ENCODE assay signal across 8 cellular contexts in the genomic region with DNA sequence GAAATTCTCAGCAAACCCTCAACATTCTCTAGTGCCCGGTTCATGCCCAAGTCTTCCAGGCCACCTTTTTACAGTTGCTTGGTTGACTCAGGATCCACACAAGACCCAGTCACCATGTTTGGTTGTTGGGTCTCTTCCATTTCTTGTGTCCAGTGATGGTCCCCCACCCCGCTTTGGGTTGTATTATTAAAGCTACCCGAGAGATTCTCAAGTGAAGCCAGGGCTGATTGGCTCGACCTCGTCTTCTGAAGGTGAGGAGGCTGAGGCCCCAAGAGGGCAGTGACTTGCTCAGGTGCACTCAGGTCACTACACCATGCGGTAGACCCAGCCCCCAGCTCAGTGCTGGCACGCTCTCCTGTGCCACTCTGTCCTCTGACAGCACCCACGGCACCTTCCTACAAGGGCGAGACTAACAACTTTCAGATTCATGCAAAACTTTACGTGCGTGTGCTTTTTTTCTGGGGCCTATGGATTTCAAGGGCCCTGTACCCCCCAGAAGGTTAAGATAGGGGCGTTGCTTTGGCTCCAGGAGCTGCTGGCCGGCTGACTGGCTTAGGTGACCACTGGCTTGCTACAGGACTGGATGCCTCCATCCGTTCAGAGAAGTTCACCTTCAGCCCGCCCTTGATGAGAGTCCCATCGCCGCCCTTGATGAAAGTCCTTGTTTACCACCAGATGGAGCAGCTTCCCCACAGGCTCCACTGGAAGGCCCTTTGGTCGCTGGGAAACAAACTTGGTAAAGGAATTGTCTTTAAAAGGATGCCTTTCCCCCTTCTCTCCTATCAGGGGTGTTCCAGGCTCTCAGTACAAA. TPM values are rescaled to one million over a fixed set of nuclear protein-coding genes. Genes with fewer than 3 reads are reported as not detected.
DNase-seq lines count a peak whose midpoint lies in the region; ATAC-seq and TF ChIP-seq lines count a peak whose summit lies in the region.

No MANE protein-coding gene starts in this region.

- H3K9me3 ChIP-seq in Caco-2 (no peaks in the 10 kb centered on the region), SJCRH30 (replicated peaks) (no peaks in the 10 kb centered on the region), neuronal stem cell (replicated peaks in 1 of 2; ENCODE audit: control insufficient read depth in 2 of 2, insufficient read depth in 1 of 2, low read depth in 1 of 2, low read length in 2 of 2) (no peaks in the 10 kb centered on the region)

- H2AFZ ChIP-seq in neuronal stem cell (ENCODE audit: low read length) = peak overlapping the region; percentile 70

- POLR2A ChIA-PET in Caco-2 (lab: Charles Lee) = no interaction called here

- no peaks in the 10 kb centered on the region for H3K27me3 ChIP-seq in Caco-2 (replicated peaks; ENCODE audit: control insufficient read depth, insufficient read depth, low read length)
- H3K27me3 ChIP-seq in SJCRH30 = no peaks in the 10 kb centered on the region
- no peaks in the 10 kb centered on the region for H3K27me3 ChIP-seq in neuronal stem cell (ENCODE audit: control insufficient read depth in 3 of 3, insufficient read depth in 3 of 3, low read depth in 1 of 3, low read length in 3 of 3)

- no peak overlapping the region for H3K9ac ChIP-seq in neuronal stem cell (ENCODE audit: low read depth, low read length, poor library complexity)

- BruUV-seq in Caco-2 (replicated peaks; lab: Mats Ljungman, UMichigan) = no TSS peak

- CTCF ChIA-PET in Caco-2 (lab: Charles Lee) = interaction anchor here (0.7 to 1.7 kb wide), 7 partner anchors 37 to 409 kb away, joined by 3 to 11 read pairs (median 4); a partner anchor contains a TSS

- H3K36me3 ChIP-seq in Caco-2 (ENCODE audit: control insufficient read depth, insufficient read depth, low read length) (no peaks in the 10 kb centered on the region), SJCRH30 (no peaks in the 10 kb centered on the region), neuronal stem cell (replicated peaks in 1 of 2; ENCODE audit: control insufficient read depth in 2 of 2, insufficient read depth in 2 of 2, low read length in 2 of 2) (no peaks in the 10 kb centered on the region)

- TF ChIP-seq CTCF in Caco-2 (IDR thresholded peaks at IDR 0.05; ENCODE audit: insufficient read depth in 1 of 2, low read depth in 1 of 2, low read length in 1 of 2, severe bottlenecking in 1 of 2, unreplicated experiment in 1 of 2) (peak; percentile 76 to 83), fibroblast of mammary gland (conservative IDR thresholded peaks at IDR 0.05; ENCODE audit: control insufficient read depth, insufficient read depth, low read depth, low read length) (peak; percentile 91)

- H3K79me1 ChIP-seq in neuronal stem cell (ENCODE audit: low read depth, low read length) = no peaks in the 10 kb centered on the region

- H2BK15ac ChIP-seq in neuronal stem cell (ENCODE audit: low read length) = peak overlapping the region; percentile 76

- no peaks in the 10 kb centered on the region for H3K27me3 Mint-ChIP-seq in Caco-2 (ENCODE audit: insufficient read depth, unreplicated experiment)

- intact Hi-C loops in Caco-2 (cut with micrococcal nuclease; ENCODE audit: unreplicated experiment) = loop anchor here (1.0 to 10.0 kb wide), 6 partner anchors 66 to 414 kb away; a partner anchor contains a TSS

- no peak overlapping the region for H3K14ac ChIP-seq in neuronal stem cell (ENCODE audit: low read length)

- peak overlapping the region; percentile 92 for H2BK12ac ChIP-seq in neuronal stem cell (ENCODE audit: low read length)

- H3K9me3 Mint-ChIP-seq in Caco-2 (ENCODE audit: unreplicated experiment) = no peaks in the 10 kb centered on the region

- no peak overlapping the region for H3K4me3 ChIP-seq in Caco-2 (ENCODE audit: low read depth, low read length)
- H3K4me3 ChIP-seq in SJCRH30 = no peak overlapping the region
- no peak overlapping the region for H3K4me3 ChIP-seq in fibroblast of mammary gland (ENCODE audit: control insufficient read depth, low read depth, low read length)
- no peak overlapping the region for H3K4me3 ChIP-seq in neuronal stem cell (ENCODE audit: low read length in 2 of 2)

- WGBS in neuronal stem cell (ENCODE audit: extremely low coverage in 2 of 2, insufficient read length in 2 of 2, insufficient replicate concordance in 1 of 2), 2 donors = no CpG with 5 or more reads among the region's 18 CpGs

- no peak overlapping the region for H3K4me3 Mint-ChIP-seq in Caco-2 (ENCODE audit: unreplicated experiment)

- H3K36me3 Mint-ChIP-seq in Caco-2 (ENCODE audit: insufficient read depth, unreplicated experiment) = no peaks in the 10 kb centered on the region

- no peak overlapping the region for H3K23ac ChIP-seq in neuronal stem cell (ENCODE audit: low read depth, low read length, poor library complexity)

- peak overlapping the region; percentile 4 for H2BK120ac ChIP-seq in neuronal stem cell (ENCODE audit: low read depth, low read length)

- ATAC-seq in HG03196 (IDR thresholded peaks at IDR 0.05; ENCODE audit: unreplicated experiment) (no peak), GM18505 (IDR thresholded peaks at IDR 0.05; ENCODE audit: unreplicated experiment) (no peak)

- no peak overlapping the region for H3K4ac ChIP-seq in neuronal stem cell (ENCODE audit: low read length)

- peak overlapping the region; percentile 84 for H3K18ac ChIP-seq in neuronal stem cell (ENCODE audit: low read length)

- TF ChIP-seq POLR2A in GM18505 (IDR thresholded peaks at IDR 0.05; ENCODE audit: borderline replicate concordance, extremely low read depth, insufficient read depth, insufficient read length) = no peak

- H3K4me2 ChIP-seq in neuronal stem cell (ENCODE audit: insufficient read depth, low read length, poor library complexity, severe bottlenecking) = no peak overlapping the region

- peak; percentile 70 to 73 for DNase-seq in Caco-2
- peak; percentile 49 for DNase-seq in HPDE6-E6E7 (ENCODE audit: extremely low spot score)
- peak; percentile 73 to 86 for DNase-seq in SJCRH30
- peak; percentile 73 for DNase-seq in fibroblast of mammary gland (ENCODE audit: low read depth)
- DNase-seq in neuronal stem cell (ENCODE audit: low spot score) = peak; percentile 51
- no peak for DNase-seq in activated naive CD4-positive, alpha-beta T cell (lab: John Stamatoyannopoulos, UW)

- H3K4me1 Mint-ChIP-seq in Caco-2 (ENCODE audit: low read depth, unreplicated experiment) = peaks cover 7% of the 10 kb centered on the region

- no peak overlapping the region for H2BK5ac ChIP-seq in neuronal stem cell (ENCODE audit: low read length)

- no peak overlapping the region for H4K8ac ChIP-seq in neuronal stem cell (ENCODE audit: low read depth, low read length)

- H4K91ac ChIP-seq in neuronal stem cell (ENCODE audit: low read depth, low read length, poor library complexity) = no peak overlapping the region

- H3K27ac ChIP-seq in SJCRH30 = no peak overlapping the region
- no peak overlapping the region for H3K27ac ChIP-seq in neuronal stem cell (replicated peaks; ENCODE audit: low read length)

- H3K4me1 ChIP-seq in Caco-2 = no peaks in the 10 kb centered on the region
- H3K4me1 ChIP-seq in SJCRH30 = 0 out of 2 replicates have a peak, but pooled peaks cover 2% of the 10 kb centered on the region
- H3K4me1 ChIP-seq in neuronal stem cell (ENCODE audit: control insufficient read depth in 2 of 2, insufficient read depth in 1 of 2, low read depth in 1 of 2, low read length in 2 of 2) = peaks cover 0 to 4% of the 10 kb centered on the region in 2 donors

- H3K27ac Mint-ChIP-seq in Caco-2 (ENCODE audit: unreplicated experiment) = no peak overlapping the region

- H2AK5ac ChIP-seq in neuronal stem cell (ENCODE audit: low read depth, low read length) = peak overlapping the region; percentile 60

RNA-seq across cellular contexts. Expression of a gene that starts 50.4 kb away (rescaled TPM):
- 0.28 and 0.39 TPM in 2 replicates for total RNA-seq in Caco-2 (2022)
- total RNA-seq in SJCRH30 (2014; rRNA removed; shearing (Covaris generic)) = not detected in 2 replicates
- 0.15 TPM for polyA plus RNA-seq in neuronal stem cell (2013, experiment 1 of 2)
- 0.26 TPM for polyA plus RNA-seq in neuronal stem cell (2013, experiment 2 of 2)

Comparison
In these comparisons a context has a peak if more than half of its experiments do, and no peak if none do; other contexts are left out.
1. DNase-seq: peak in Caco-2 (2 of 2), HPDE6-E6E7 (single experiment), SJCRH30 (2 of 2), fibroblast of mammary gland (single experiment) and neuronal stem cell (single experiment); none in activated naive CD4-positive, alpha-beta T cell (0 of 4).